10 cellular contexts compared by ENCODE assay signal in the genomic region with DNA sequence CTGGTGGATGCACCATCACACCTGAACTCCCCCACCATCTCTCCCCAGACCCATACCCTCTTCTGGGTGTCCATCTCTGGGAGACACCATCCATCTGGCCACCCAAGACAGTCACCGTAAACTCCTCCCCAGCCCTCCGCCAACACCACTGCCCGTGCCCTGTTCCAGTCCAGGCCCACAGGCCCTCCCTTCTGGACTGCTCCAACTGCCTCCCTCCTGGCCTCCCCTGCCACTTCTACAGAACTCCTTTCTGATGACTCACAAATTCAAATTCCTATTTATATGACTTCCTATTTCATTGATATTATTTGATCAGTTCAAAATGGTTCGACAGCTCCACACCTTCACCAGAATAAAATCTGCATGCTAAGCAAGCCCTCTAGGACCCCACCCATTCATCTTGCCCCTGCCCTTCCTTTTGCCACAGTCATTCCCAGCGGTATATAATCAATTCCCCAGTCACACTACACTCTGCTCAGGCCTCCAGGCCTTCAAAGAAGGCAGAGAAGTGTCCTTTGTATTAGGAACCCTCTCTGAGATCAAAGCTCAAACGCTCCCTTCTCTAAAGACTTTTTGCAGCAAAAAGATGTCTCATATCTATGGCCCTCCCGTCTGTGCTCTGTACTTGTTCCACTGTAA. TPM values are rescaled to one million over a fixed set of nuclear protein-coding genes. Genes with fewer than 3 reads are reported as not detected.
DNase-seq lines count a peak whose midpoint lies in the region; ATAC-seq, FAIRE-seq and TF ChIP-seq lines count a peak whose summit lies in the region.
"Had no signal": no experiment of that assay in that cellular context is flagged by ENCODE, and none has a peak within 500 bp of the region (broad histone marks: within the 10 kb centered on the region; RNA-seq: fewer than 3 reads in every experiment).

No MANE protein-coding gene starts in this region.

- H3K36me3 Mint-ChIP-seq in T-helper 17 cell (ENCODE audit: low read depth) = peaks cover 16% of the 10 kb centered on the region

- H3K27ac ChIP-seq in gastroesophageal sphincter = peak overlapping the region; percentile 95 to 100 (median 99)
- H3K27ac ChIP-seq: HL-60 had no signal

- H3K9ac ChIP-seq in skeletal muscle satellite cell (ENCODE audit: low read depth, low read length) = peak overlapping the region; percentile 34

- TF ChIP-seq CTCF in gastroesophageal sphincter (IDR thresholded peaks at IDR 0.05) = no peak

- DNase-seq in GM03348 (ENCODE audit: low spot score) (peak; percentile 48), T-helper 17 cell (no peak), GM12891 (ENCODE audit: insufficient read length, low spot score) (no peak)
- DNase-seq: erythroblast had no signal

- TF ChIP-seq POLR2A in gastroesophageal sphincter (IDR thresholded peaks at IDR 0.05) (no peak), GM12891 (IDR thresholded peaks at IDR 0.05; ENCODE audit: low read depth, low read length) (no peak)

- no peaks in the 10 kb centered on the region for H3K27me3 ChIP-seq in gastroesophageal sphincter
- H3K27me3 ChIP-seq in skeletal muscle satellite cell (ENCODE audit: control insufficient read depth, insufficient read depth, low read length) = no peaks in the 10 kb centered on the region

- ATAC-seq in T-helper 17 cell (no peak), gastroesophageal sphincter (peak; percentile 61), HG02642 (IDR thresholded peaks at IDR 0.05; ENCODE audit: poor library complexity, unreplicated experiment) (no peak), HG03521 (IDR thresholded peaks at IDR 0.05; ENCODE audit: unreplicated experiment) (no peak), GM21390 (IDR thresholded peaks at IDR 0.05; ENCODE audit: unreplicated experiment) (no peak)

- H3K27me3 Mint-ChIP-seq in T-helper 17 cell = no peaks in the 10 kb centered on the region

- H3K4me3 Mint-ChIP-seq in T-helper 17 cell = peak overlapping the region; percentile 96

- H3K4me2 ChIP-seq in skeletal muscle satellite cell (ENCODE audit: low read length) = peak overlapping the region; percentile 65

- peaks cover 82% of the 10 kb centered on the region for H3K4me1 Mint-ChIP-seq in T-helper 17 cell

- no peak for FAIRE-seq in GM12891 (lab: Jason Lieb, UNC)

- WGBS in gastroesophageal sphincter (ENCODE audit: low coverage in 1 of 2), 2 donors = 32 to 42% methylated on average over 7 of the region's 7 CpGs

- H3K4me1 ChIP-seq in gastroesophageal sphincter = peaks cover 28 to 100% (median 86%) of the 10 kb centered on the region in 3 donors
- H3K4me1 ChIP-seq in skeletal muscle satellite cell (ENCODE audit: control insufficient read depth, insufficient read depth, low read length) = peaks cover 89% of the 10 kb centered on the region

- peak overlapping the region; percentile 100 for H3K27ac Mint-ChIP-seq in T-helper 17 cell

- H3K4me3 ChIP-seq in gastroesophageal sphincter (no peak overlapping the region), skeletal muscle satellite cell (ENCODE audit: low read length) (no peak overlapping the region)

- H3K9me3 ChIP-seq in T-helper 17 cell (ENCODE audit: control insufficient read depth, low read length, poor library complexity, severe bottlenecking) = no peaks in the 10 kb centered on the region
- H3K9me3 ChIP-seq in gastroesophageal sphincter = no peaks in the 10 kb centered on the region
- no peaks in the 10 kb centered on the region for H3K9me3 ChIP-seq in skeletal muscle satellite cell (replicated peaks; ENCODE audit: low read length)

- no peak for TF ChIP-seq EP300 in gastroesophageal sphincter (IDR thresholded peaks at IDR 0.05)

- H3K36me3 ChIP-seq in gastroesophageal sphincter (no peaks in the 10 kb centered on the region), skeletal muscle satellite cell (ENCODE audit: insufficient read depth, low read length) (peaks cover 41% of the 10 kb centered on the region)

TF ChIP-seq in GM12891, 5 proteins besides CTCF, POLR2A, EP300 and RAD21:
- no peak for TF ChIP-seq POU2F2 (IDR thresholded peaks at IDR 0.05; ENCODE audit: low read depth, low read length)
- TF ChIP-seq POLR2AphosphoS5 (IDR thresholded peaks at IDR 0.05; ENCODE audit: low read depth, low read length) = no peak
- no peak for TF ChIP-seq SPI1 (IDR thresholded peaks at IDR 0.05; ENCODE audit: low read depth, low read length)

RNA-seq across cellular contexts. Expression of a gene that starts 29.1 kb away (rescaled TPM):
- total RNA-seq in T-helper 17 cell (1,000 to 10,000 TPM; 1,038 to 1,220 TPM), gastroesophageal sphincter (100 to 1,000 TPM; 304 to 366 (median 322) TPM)
- total RNA-seq in skeletal muscle satellite cell (2012; rRNA removed) = 248 and 329 TPM in 2 replicates
- polyA plus RNA-seq in GM12891 (2012; ENCODE audit: low read depth, missing spikeins) = 164 TPM
